Comparison of ENCODE assay signal across 22 cellular contexts in the genomic region with DNA sequence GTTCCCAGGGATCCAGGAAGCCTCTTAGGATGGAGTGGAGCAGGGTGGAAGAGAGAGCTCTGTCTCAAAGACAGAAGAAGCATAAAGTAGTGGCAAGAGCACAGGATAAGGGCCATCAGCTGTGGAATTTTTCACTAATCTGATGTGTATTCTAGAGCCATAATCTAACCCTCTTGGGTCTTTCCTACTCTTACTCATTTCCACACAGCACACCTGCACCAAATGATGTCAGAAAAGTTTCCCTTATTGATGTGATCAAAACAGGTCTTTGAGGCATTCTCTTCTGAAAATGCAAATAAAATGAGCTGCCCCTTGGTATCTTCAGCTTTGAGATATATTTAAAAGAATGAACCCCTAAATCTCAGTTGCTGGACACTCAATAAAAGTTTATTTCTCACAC.
"Had no signal": no experiment of that assay in that cellular context is flagged by ENCODE, and none has a peak within 500 bp of the region (broad histone marks: within the 10 kb centered on the region; RNA-seq: fewer than 3 reads in every experiment).

No MANE protein-coding gene starts in this region.

- ATAC-seq: activated CD4-positive, CD25-positive, alpha-beta regulatory T cell treated with anti-CD3 and anti-CD28 coated beads, Interleukin-2, amount 50 U/mL, for 24 hours; activated CD8-positive, alpha-beta T cell treated with anti-CD3 and anti-CD28 coated beads for 36 hours; activated T-cell treated with anti-CD3 and anti-CD28 coated beads, Interleukin-2, amount 50 U/mL, for 72 hours had no signal

- H3K27ac ChIP-seq: adrenal gland had no signal

- H3K36me3 ChIP-seq: adrenal gland had no signal

- DNase-seq: activated CD4-positive, alpha-beta T cell treated with anti-CD3 and anti-CD28 coated beads for 4 hours; activated CD8-positive, alpha-beta memory T cell treated with anti-CD3 and anti-CD28 coated beads, Interleukin-2, amount 50 U/mL, for 4 hours; activated CD8-positive, alpha-beta T cell treated with anti-CD3 and anti-CD28 coated beads for 36 hours; activated naive CD4-positive, alpha-beta T cell treated with anti-CD3 and anti-CD28 coated beads, Interleukin-2, amount 50 U/mL, for 16 hours; activated naive CD8-positive, alpha-beta T cell treated with anti-CD3 and anti-CD28 coated beads, Interleukin-2, amount 10 ng/mL, durations not matched to agents 7 days and 5 days; activated T-cell treated with anti-CD3 and anti-CD28 coated beads, Interleukin-2, amount 50 U/mL, for 72 hours; adrenal gland; anterior cingulate cortex; cerebellar nuclear complex; MV-4-11; NCI-H1092 treated with DMSO at 0.1 percent for 48 hours; NCI-H1417 treated with DMSO at 0.1 percent for 48 hours; NCI-H1694 treated with DMSO at 0.1 percent for 48 hours; NCI-H2029 treated with DMSO at 0.1 percent for 48 hours; NCI-H345; NCI-H510A; NCI-H526 treated with DMSO at 0.1 percent for 48 hours; NK-92 treated with Interleukin-12 subunit alpha and Interleukin-12 subunit beta, amount 100 ng/mL, for 24 hours; SHP77 treated with DMSO at 0.1 percent for 48 hours had no signal

- H3K4me1 ChIP-seq: adrenal gland had no signal

- FAIRE-seq: colon, RCC 7860 had no signal

- H3K27me3 ChIP-seq: adrenal gland had no signal

- H3K9me3 ChIP-seq: adrenal gland had no signal

- H3K4me3 ChIP-seq: adrenal gland had no signal
